ENCODE assay signal across 10 cellular contexts in genomic region chr13:114283581-114283980, GRCh38. TPM values are rescaled to one million over a fixed set of nuclear protein-coding genes. Genes with fewer than 3 reads are reported as not detected.
DNase-seq lines count a peak whose midpoint lies in the region; ATAC-seq and TF ChIP-seq lines count a peak whose summit lies in the region.
"Had no signal": no experiment of that assay in that cellular context is flagged by ENCODE, and none has a peak within 500 bp of the region (broad histone marks: within the 10 kb centered on the region; RNA-seq: fewer than 3 reads in every experiment).

No MANE protein-coding gene starts in this region.

- H3K36me3 ChIP-seq in SK-N-SH (replicated peaks in 1 of 2; ENCODE audit: control insufficient read depth in 1 of 2, insufficient read depth in 2 of 2, low read length in 1 of 2) (peaks cover 34 to 56% of the 10 kb centered on the region in 2 experiments), stomach smooth muscle (ENCODE audit: control insufficient read depth in 2 of 2, insufficient read depth in 2 of 2, low read length in 2 of 2) (peaks cover 17 to 18% of the 10 kb centered on the region in 2 donors)

- H3K27me3 Mint-ChIP-seq in activated naive CD4-positive, alpha-beta T cell treated with anti-CD3 and anti-CD28 coated beads, Interleukin-2, amount 10 ng/mL, durations not matched to agents 7 days and 5 days: no peaks in the 10 kb centered on the region
- H3K27me3 Mint-ChIP-seq in endothelial cell (ENCODE audit: unreplicated experiment): peaks cover 5% of the 10 kb centered on the region

- H3K9me3 Mint-ChIP-seq in activated naive CD4-positive, alpha-beta T cell treated with anti-CD3 and anti-CD28 coated beads, Interleukin-2, amount 10 ng/mL, durations not matched to agents 7 days and 5 days: no peaks in the 10 kb centered on the region
- no peaks in the 10 kb centered on the region for H3K9me3 Mint-ChIP-seq in endothelial cell (ENCODE audit: unreplicated experiment)

- H3K4me3 ChIP-seq in SK-N-SH (ENCODE audit: low read depth in 2 of 2, low read length in 1 of 2): 0 out of 4 replicates have a peak overlapping the region, but pooled peaks of 1 of the 2 experiments have one; percentile 8
- peak overlapping the region in 1 of 2 donors; percentile 18 for H3K4me3 ChIP-seq in stomach smooth muscle (ENCODE audit: low read length in 2 of 2)

- 81% methylated on average over 3 of the region's 3 CpGs for WGBS in SK-N-SH (ENCODE audit: low lambda C conversion rate)

- H3K9me2 ChIP-seq in SK-N-SH: no peaks in the 10 kb centered on the region

- H3K4me1 ChIP-seq in SK-N-SH (ENCODE audit: control insufficient read depth in 1 of 2, insufficient read depth in 2 of 2, low read depth in 1 of 2, low read length in 1 of 2) (peaks cover 17 to 21% of the 10 kb centered on the region in 2 experiments), stomach smooth muscle (ENCODE audit: control insufficient read depth, insufficient read depth, low read length) (peaks cover 5% of the 10 kb centered on the region)

- H3K9me3 ChIP-seq in SK-N-SH (no peaks in the 10 kb centered on the region), stomach smooth muscle (ENCODE audit: control insufficient read depth in 2 of 2, low read length in 2 of 2) (no peaks in the 10 kb centered on the region)

- H3K79me2 ChIP-seq in SK-N-SH (ENCODE audit: insufficient read depth): peaks cover 56% of the 10 kb centered on the region

- no peak for ATAC-seq in HG03520 (IDR thresholded peaks at IDR 0.05; ENCODE audit: unreplicated experiment)

- peaks cover 41% of the 10 kb centered on the region for H3F3A ChIP-seq in SK-N-SH (replicated peaks; ENCODE audit: insufficient read depth)

- no peak overlapping the region for H3K27ac ChIP-seq in SK-N-SH (ENCODE audit: low read depth in 2 of 2, low read length in 1 of 2)
- no peak overlapping the region for H3K27ac ChIP-seq in stomach smooth muscle (ENCODE audit: low read length)

- no peak overlapping the region for H2AFZ ChIP-seq in SK-N-SH (ENCODE audit: low read depth)

- TF ChIP-seq EP300 in SK-N-SH (IDR thresholded peaks at IDR 0.05; ENCODE audit: borderline replicate concordance in 1 of 2, low read depth in 1 of 2, low read length in 1 of 2): no peak

- H3K27me3 ChIP-seq in SK-N-SH (ENCODE audit: insufficient read depth) (no peaks in the 10 kb centered on the region), stomach smooth muscle (ENCODE audit: control insufficient read depth in 1 of 2, insufficient read depth in 2 of 2, low read length in 2 of 2) (no peaks in the 10 kb centered on the region)

- peaks cover 44% of the 10 kb centered on the region for H3K4me1 Mint-ChIP-seq in activated naive CD4-positive, alpha-beta T cell treated with anti-CD3 and anti-CD28 coated beads, Interleukin-2, amount 10 ng/mL, durations not matched to agents 7 days and 5 days
- peaks cover 25% of the 10 kb centered on the region for H3K4me1 Mint-ChIP-seq in endothelial cell (ENCODE audit: unreplicated experiment)

- peak overlapping the region; percentile 67 for H3K4me3 Mint-ChIP-seq in activated naive CD4-positive, alpha-beta T cell treated with anti-CD3 and anti-CD28 coated beads, Interleukin-2, amount 10 ng/mL, durations not matched to agents 7 days and 5 days
- peak overlapping the region; percentile 24 for H3K4me3 Mint-ChIP-seq in endothelial cell (ENCODE audit: unreplicated experiment)

- peaks cover 57% of the 10 kb centered on the region for H3K36me3 Mint-ChIP-seq in activated naive CD4-positive, alpha-beta T cell treated with anti-CD3 and anti-CD28 coated beads, Interleukin-2, amount 10 ng/mL, durations not matched to agents 7 days and 5 days
- H3K36me3 Mint-ChIP-seq in endothelial cell (ENCODE audit: low read depth, unreplicated experiment): peaks cover 27% of the 10 kb centered on the region

- H3K9ac ChIP-seq in SK-N-SH (no peak overlapping the region), stomach smooth muscle (ENCODE audit: low read length in 2 of 2) (peak overlapping the region; percentile 31 to 48)

- TF ChIP-seq RAD21 in SK-N-SH (IDR thresholded peaks at IDR 0.05; ENCODE audit: low read length): no peak

- H3K4me2 ChIP-seq in SK-N-SH: peak overlapping the region; percentile 29; the same call in 1 of the 2 replicates

- no peak for DNase-seq in activated naive CD4-positive, alpha-beta T cell treated with anti-CD3 and anti-CD28 coated beads, Interleukin-2, amount 10 ng/mL, durations not matched to agents 7 days and 5 days
- DNase-seq in activated naive CD4-positive, alpha-beta T cell treated with anti-CD3 and anti-CD28 coated beads, Interleukin-2, amount 50 U/mL, for 16 hours: no peak
- DNase-seq in SK-N-SH: no peak
- DNase-seq in endothelial cell (ENCODE audit: low spot score): no peak
- DNase-seq in NCI-H1105 treated with DMSO at 0.1 percent for 48 hours (lab: John Stamatoyannopoulos, UW): no peak
- DNase-seq in stimulated activated CD4-positive, alpha-beta T cell treated with anti-CD3 and anti-CD28 coated beads, Interleukin-12 subunit alpha, Interleukin-12 subunit beta, amount 100 ng/mL, for 4 hours: no peak
- DNase-seq: head of caudate nucleus, NCI-H524 had no signal

- TF ChIP-seq CTCF in SK-N-SH (IDR thresholded peaks at IDR 0.05): no peak
- no peak for TF ChIP-seq CTCF in endothelial cell (IDR thresholded peaks at IDR 0.05; ENCODE audit: unreplicated experiment)

- POLR2A ChIA-PET in SK-N-SH (lab: Yijun Ruan, JAX): no interaction called here

- CTCF ChIA-PET in activated naive CD4-positive, alpha-beta T cell treated with anti-CD3 and anti-CD28 coated beads, Interleukin-2, amount 10 ng/mL, durations not matched to agents 7 days and 5 days (lab: Charles Lee): interaction anchor here (0.6 kb wide), 1 partner anchor 1160 kb away, joined by 3 read pairs; no protein-coding TSS in a partner anchor
- CTCF ChIA-PET in SK-N-SH (lab: Yijun Ruan, JAX): no interaction called here

- peaks cover 7% of the 10 kb centered on the region; the same call in 1 of the 2 replicates for H4K20me1 ChIP-seq in SK-N-SH (ENCODE audit: insufficient read depth)

- H3K27ac Mint-ChIP-seq in activated naive CD4-positive, alpha-beta T cell treated with anti-CD3 and anti-CD28 coated beads, Interleukin-2, amount 10 ng/mL, durations not matched to agents 7 days and 5 days: peak overlapping the region; percentile 52
- no peak overlapping the region for H3K27ac Mint-ChIP-seq in endothelial cell (ENCODE audit: unreplicated experiment)

TF ChIP-seq in SK-N-SH, 30 proteins besides CTCF, POLR2A, EP300 and RAD21 (continues in another document):
- TF ChIP-seq, protein P1, sequence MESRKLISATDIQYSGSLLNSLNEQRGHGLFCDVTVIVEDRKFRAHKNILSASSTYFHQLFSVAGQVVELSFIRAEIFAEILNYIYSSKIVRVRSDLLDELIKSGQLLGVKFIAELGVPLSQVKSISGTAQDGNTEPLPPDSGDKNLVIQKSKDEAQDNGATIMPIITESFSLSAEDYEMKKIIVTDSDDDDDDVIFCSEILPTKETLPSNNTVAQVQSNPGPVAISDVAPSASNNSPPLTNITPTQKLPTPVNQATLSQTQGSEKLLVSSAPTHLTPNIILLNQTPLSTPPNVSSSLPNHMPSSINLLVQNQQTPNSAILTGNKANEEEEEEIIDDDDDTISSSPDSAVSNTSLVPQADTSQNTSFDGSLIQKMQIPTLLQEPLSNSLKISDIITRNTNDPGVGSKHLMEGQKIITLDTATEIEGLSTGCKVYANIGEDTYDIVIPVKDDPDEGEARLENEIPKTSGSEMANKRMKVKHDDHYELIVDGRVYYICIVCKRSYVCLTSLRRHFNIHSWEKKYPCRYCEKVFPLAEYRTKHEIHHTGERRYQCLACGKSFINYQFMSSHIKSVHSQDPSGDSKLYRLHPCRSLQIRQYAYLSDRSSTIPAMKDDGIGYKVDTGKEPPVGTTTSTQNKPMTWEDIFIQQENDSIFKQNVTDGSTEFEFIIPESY (IDR thresholded peaks at IDR 0.05; ENCODE audit: borderline replicate concordance, low read depth): no peak
- TF ChIP-seq EZH2phosphoT487 (IDR thresholded peaks at IDR 0.05; ENCODE audit: borderline replicate concordance, low read depth) (no peak), REST (IDR thresholded peaks at IDR 0.05; ENCODE audit: low read depth, low read length) (no peak)

RNA-seq across cellular contexts. Expression of gene UPF3A, which starts 2.2 kb away (rescaled TPM):
- 63.2 and 74.4 TPM in 2 replicates for polyA plus RNA-seq in SK-N-SH (2012; rRNA removed)
- polyA plus RNA-seq in SK-N-SH (2012; cell fraction: cytosol; rRNA removed): 59.8 and 69.6 TPM in 2 replicates
- 154 and 180 TPM in 2 replicates for polyA plus RNA-seq in SK-N-SH (2012; cell fraction: nucleus; rRNA removed)
- 61.6 TPM for total RNA-seq in endothelial cell (ENCODE audit: unreplicated experiment)

RNA-seq across cellular contexts. Expression of gene CHAMP1, which starts 30.7 kb away (rescaled TPM):
- polyA plus RNA-seq in SK-N-SH (2012; rRNA removed): 25.9 and 28.6 TPM in 2 replicates
- 29.3 and 29.4 TPM in 2 replicates for polyA plus RNA-seq in SK-N-SH (2012; cell fraction: cytosol; rRNA removed)
- polyA plus RNA-seq in SK-N-SH (2012; cell fraction: nucleus; rRNA removed): 13.8 and 14.7 TPM in 2 replicates
- 21.6 TPM for total RNA-seq in endothelial cell (ENCODE audit: unreplicated experiment)

RNA-seq across cellular contexts. Expression of gene CDC16, which starts 48.9 kb away (rescaled TPM):
- 56.9 and 77.2 TPM in 2 replicates for polyA plus RNA-seq in SK-N-SH (2012; rRNA removed)
- polyA plus RNA-seq in SK-N-SH (2012; cell fraction: cytosol; rRNA removed): 61.0 and 69.3 TPM in 2 replicates
- 97.4 and 179 TPM in 2 replicates for polyA plus RNA-seq in SK-N-SH (2012; cell fraction: nucleus; rRNA removed)
- 65.4 TPM for total RNA-seq in endothelial cell (ENCODE audit: unreplicated experiment)
